ENCODE assay signal across 13 cellular contexts in the genomic region with DNA sequence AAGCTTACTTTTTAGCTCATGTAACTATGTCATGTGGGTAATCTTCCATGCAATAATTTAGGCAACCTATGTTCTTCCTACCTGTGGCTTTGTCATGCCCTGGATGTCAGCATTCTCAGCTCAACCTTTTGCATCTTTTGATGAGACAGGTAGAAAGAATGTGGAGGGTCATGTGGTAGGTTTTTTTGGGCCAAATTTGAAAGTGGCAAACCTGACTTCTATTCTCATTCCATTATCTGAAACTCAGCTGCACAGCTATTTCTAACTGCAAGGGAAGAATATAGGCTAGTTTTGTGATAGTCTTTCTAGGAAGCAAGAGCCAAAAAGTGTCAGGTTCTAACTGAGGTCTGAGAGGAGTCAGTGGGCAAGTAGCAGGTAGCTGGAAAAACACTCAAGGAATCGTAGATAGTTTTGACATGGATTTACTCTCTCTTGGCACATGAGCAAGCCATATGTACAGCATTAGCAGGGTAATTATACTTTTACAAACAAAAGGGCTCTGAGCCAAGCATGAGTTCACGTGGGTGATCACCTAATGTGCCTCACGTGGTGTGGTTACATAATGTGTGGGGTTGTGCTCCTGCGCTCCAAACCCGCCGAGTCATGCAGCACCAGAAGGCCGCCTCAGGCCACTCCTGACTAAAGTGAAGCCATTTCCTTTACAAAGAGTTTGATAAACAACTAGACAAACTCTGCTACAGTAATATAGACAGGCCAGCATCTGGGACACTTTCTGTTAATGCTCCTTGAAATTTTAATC.
A peak's percentile ranks its signal among the peaks of the same experiment; 100 is the strongest.
DNase-seq lines count a peak whose midpoint lies in the region; ATAC-seq and TF ChIP-seq lines count a peak whose summit lies in the region.
"Had no signal": no experiment of that assay in that cellular context is flagged by ENCODE, and none has a peak within 500 bp of the region (broad histone marks: within the 10 kb centered on the region; RNA-seq: fewer than 3 reads in every experiment).

No MANE protein-coding gene starts in this region.

- TF ChIP-seq POLR2A in GM18505 (IDR thresholded peaks at IDR 0.05; ENCODE audit: borderline replicate concordance, extremely low read depth, insufficient read depth, insufficient read length), result no peak

- H3K9me3 ChIP-seq in CD8-positive, alpha-beta T cell (ENCODE audit: low read length), result no peaks in the 10 kb centered on the region

- H3K27ac ChIP-seq in CD8-positive, alpha-beta T cell (ENCODE audit: low read depth, low read length), result no peak overlapping the region

- intact Hi-C loops in CD8-positive, alpha-beta T cell (cut with DNase I, micrococcal nuclease), result no loop called here

- H3K36me3 ChIP-seq in CD8-positive, alpha-beta T cell (ENCODE audit: insufficient read depth, low read length), result no peaks in the 10 kb centered on the region

- ATAC-seq in GM18505 (IDR thresholded peaks at IDR 0.05; ENCODE audit: unreplicated experiment), result no peak
- no peak for ATAC-seq in CD8-positive, alpha-beta T cell

- H3K27me3 Mint-ChIP-seq in CD8-positive, alpha-beta T cell (ENCODE audit: low read depth), result no peaks in the 10 kb centered on the region

- H3K4me1 ChIP-seq in CD8-positive, alpha-beta T cell (ENCODE audit: insufficient read depth, low read length), result no peaks in the 10 kb centered on the region

- no peak overlapping the region for H3K4me3 ChIP-seq in epithelial cell of esophagus (ENCODE audit: low read length)
- no peak overlapping the region for H3K4me3 ChIP-seq in CD8-positive, alpha-beta T cell (ENCODE audit: low read depth, low read length)

- no peak overlapping the region for H3K4me3 Mint-ChIP-seq in CD8-positive, alpha-beta T cell

- H3K36me3 Mint-ChIP-seq in CD8-positive, alpha-beta T cell, result no peaks in the 10 kb centered on the region

- H3K9me3 Mint-ChIP-seq in CD8-positive, alpha-beta T cell, result peaks cover 10% of the 10 kb centered on the region

- DNase-seq in NCI-H2029 (lab: John Stamatoyannopoulos, UW) (peak; percentile 2), NCI-H2029 treated with DMSO at 0.1 percent for 48 hours (lab: John Stamatoyannopoulos, UW) (no peak), NCI-H446 treated with DMSO at 0.1 percent for 48 hours (lab: John Stamatoyannopoulos, UW) (peak; percentile 76), epithelial cell of esophagus (ENCODE audit: low read depth) (peak; percentile 98), renal cortical epithelial cell (ENCODE audit: low read depth) (peak; percentile 77), NCI-H1092 treated with DMSO at 0.1 percent for 48 hours (lab: John Stamatoyannopoulos, UW) (no peak)
- no peak for DNase-seq in CD8-positive, alpha-beta T cell
- DNase-seq: activated CD4-positive, alpha-beta T cell treated with anti-CD3 and anti-CD28 coated beads for 4 hours; DMS153; effector CD8-positive, alpha-beta T cell; hypothalamus; stimulated activated CD4-positive, alpha-beta T cell treated with anti-CD3 and anti-CD28 coated beads, Interleukin-15, amount 100 ng/mL, for 24 hours had no signal

- TF ChIP-seq CTCF in epithelial cell of esophagus (IDR thresholded peaks at IDR 0.05; ENCODE audit: insufficient read depth, low read depth, low read length, missing control alignments), result no peak
- no peak for TF ChIP-seq CTCF in CD8-positive, alpha-beta T cell (IDR thresholded peaks at IDR 0.05)

- H3K27ac Mint-ChIP-seq in CD8-positive, alpha-beta T cell, result no peak overlapping the region

- CTCF ChIA-PET in CD8-positive, alpha-beta T cell (lab: Charles Lee), result no interaction called here

- POLR2A ChIA-PET in CD8-positive, alpha-beta T cell (lab: Charles Lee), result no interaction called here

- no peaks in the 10 kb centered on the region for H3K4me1 Mint-ChIP-seq in CD8-positive, alpha-beta T cell (ENCODE audit: low read depth)

- H3K27me3 ChIP-seq in CD8-positive, alpha-beta T cell (ENCODE audit: insufficient read depth, low read length), result no peaks in the 10 kb centered on the region

Comparison
In these comparisons a context has a peak if more than half of its experiments do, and no peak if none do; other contexts are left out.
1. DNase-seq: peak in NCI-H2029 (single experiment), NCI-H446 treated with DMSO at 0.1 percent for 48 hours (single experiment), epithelial cell of esophagus (single experiment) and renal cortical epithelial cell (single experiment); none in NCI-H2029 treated with DMSO at 0.1 percent for 48 hours (single experiment), NCI-H1092 treated with DMSO at 0.1 percent for 48 hours (single experiment) and CD8-positive, alpha-beta T cell (0 of 7).